13 cellular contexts compared by ENCODE assay signal in the genomic region with DNA sequence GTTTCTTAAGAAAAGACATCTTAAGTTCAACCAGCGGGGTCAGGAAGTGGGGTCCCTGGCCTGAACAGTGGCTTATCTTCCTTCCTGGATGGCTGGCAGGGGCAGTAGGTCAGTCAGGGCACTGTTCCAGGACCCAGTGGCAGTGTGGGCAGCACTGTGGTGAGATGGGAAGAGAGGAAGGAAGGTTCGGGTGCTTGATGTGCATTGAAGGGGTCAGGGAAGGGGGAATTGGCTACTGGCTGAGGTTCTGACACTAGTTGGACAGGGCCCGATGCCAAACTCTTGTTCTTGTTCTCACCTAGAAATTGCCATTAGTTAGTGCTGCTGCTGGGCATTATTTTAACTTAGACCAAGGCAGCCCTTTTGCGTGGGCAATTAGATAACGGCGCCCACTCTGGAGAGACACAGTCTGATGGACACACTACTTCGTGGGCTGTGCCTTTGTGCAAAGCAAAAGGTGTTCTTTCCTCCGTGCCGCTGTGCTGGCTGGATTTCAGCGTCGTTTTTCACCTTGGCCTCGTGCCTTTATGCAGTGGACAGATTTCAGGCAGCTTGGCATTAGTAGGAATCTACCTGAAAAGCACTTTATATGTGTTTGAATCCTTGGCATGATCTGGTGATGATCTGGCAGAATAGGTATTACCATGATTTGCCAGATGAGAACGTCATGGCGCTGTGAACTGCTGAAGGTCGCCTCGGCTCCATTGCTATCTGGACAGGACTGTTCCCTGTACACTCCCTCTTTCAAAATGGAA. TPM values are rescaled to one million over a fixed set of nuclear protein-coding genes. Genes with fewer than 3 reads are reported as not detected.
DNase-seq lines count a peak whose midpoint lies in the region; ATAC-seq and TF ChIP-seq lines count a peak whose summit lies in the region.
"Had no signal": no experiment of that assay in that cellular context is flagged by ENCODE, and none has a peak within 500 bp of the region (broad histone marks: within the 10 kb centered on the region; RNA-seq: fewer than 3 reads in every experiment).

No MANE protein-coding gene starts in this region.

- H3K27me3 ChIP-seq in heart right ventricle (no peaks in the 10 kb centered on the region), vagina (no peaks in the 10 kb centered on the region)
- H3K27me3 ChIP-seq: dorsolateral prefrontal cortex had no signal

- 47 to 58% methylated on average over 16 of the region's 16 CpGs for WGBS in heart right ventricle, 2 donors

- DNase-seq in Right ventricle myocardium inferior (ENCODE audit: missing footprints): no peak
- no peak for DNase-seq in cardiac septum (ENCODE audit: low spot score)
- peak in 1 of 2 donors; percentile 21 for DNase-seq in heart right ventricle
- no peak for DNase-seq in neural crest cell (ENCODE audit: low read depth, low spot score)
- DNase-seq in vagina (ENCODE audit: extremely low spot score in 2 of 2): no peak
- DNase-seq in epidermal melanocyte (ENCODE audit: insufficient read length, low spot score): no peak
- no peak for DNase-seq in GM20000 (ENCODE audit: low spot score)
- DNase-seq: ACHN, NCI-H1105, T1000, trophoblast cell had no signal

- peak; percentile 41 for ATAC-seq in Right ventricle myocardium inferior
- ATAC-seq in heart right ventricle: peak in 6 of 8 donors; percentile 21 to 79 (median 42)
- ATAC-seq in GM21529 (IDR thresholded peaks at IDR 0.05; ENCODE audit: unreplicated experiment): no peak

- H3K9me3 Mint-ChIP-seq in neural crest cell: no peaks in the 10 kb centered on the region

- no peaks in the 10 kb centered on the region for H3K9me3 ChIP-seq in heart right ventricle
- H3K9me3 ChIP-seq in vagina: no peaks in the 10 kb centered on the region

- intact Hi-C loops in Right ventricle myocardium inferior (cut with DNase I): no loop called here
- intact Hi-C loops in cardiac septum (cut with DNase I): no loop called here
- intact Hi-C loops in heart right ventricle (cut with DNase I): no loop called here
- intact Hi-C loops in vagina (cut with DNase I): no loop called here

- peak overlapping the region in 1 of 10 donors; percentile 10 for H3K4me3 ChIP-seq in heart right ventricle
- no peak overlapping the region for H3K4me3 ChIP-seq in vagina
- H3K4me3 ChIP-seq: dorsolateral prefrontal cortex had no signal

- H3K4me1 ChIP-seq in heart right ventricle (peaks cover 8 to 95% (median 70%) of the 10 kb centered on the region in 9 donors), vagina (peaks cover 35% of the 10 kb centered on the region)

- no peaks in the 10 kb centered on the region for H3K36me3 ChIP-seq in heart right ventricle
- no peaks in the 10 kb centered on the region for H3K36me3 ChIP-seq in vagina

- TF ChIP-seq CTCF in heart right ventricle (IDR thresholded peaks at IDR 0.05) (no peak), neural crest cell (conservative IDR thresholded peaks at IDR 0.05) (no peak), vagina (IDR thresholded peaks at IDR 0.05) (no peak), GM20000 (IDR thresholded peaks at IDR 0.05; ENCODE audit: extremely low read depth, missing control alignments) (no peak)

- H3K36me3 Mint-ChIP-seq in neural crest cell (ENCODE audit: low read depth): no peaks in the 10 kb centered on the region

- no peak for TF ChIP-seq POLR2A in vagina (IDR thresholded peaks at IDR 0.05)

- peak overlapping the region; percentile 75 for H3K27ac Mint-ChIP-seq in neural crest cell (ENCODE audit: unreplicated experiment)

- H3K4me3 Mint-ChIP-seq in neural crest cell: no peak overlapping the region

- H3K27ac ChIP-seq in heart right ventricle (peak overlapping the region in 9 of 10 donors; percentile 2 to 82 (median 57)), vagina (peak overlapping the region; percentile 47)

- peaks cover 9% of the 10 kb centered on the region for H3K4me1 Mint-ChIP-seq in neural crest cell

- no peaks in the 10 kb centered on the region for H3K27me3 Mint-ChIP-seq in neural crest cell (ENCODE audit: low read depth)

RNA-seq across cellular contexts. Expression of a gene that starts 30.3 kb away (rescaled TPM):
- total RNA-seq in Right ventricle myocardium inferior (69.2 TPM), cardiac septum (96.4 TPM), heart right ventricle (100 to 1,000 TPM in 2 of 10 donors, 10 to 100 TPM in 8; 54.4 to 109 (median 85.5) TPM), neural crest cell (74.0 and 76.8 TPM in 2 replicates), vagina (160 TPM)
- 10 to 100 TPM; 11.4 to 23.2 TPM for polyA plus RNA-seq in heart right ventricle
